In genomic region chr15:76336254-76337046, GRCh38 we compare ENCODE assay signal across 8 cellular contexts. TPM values are rescaled to one million over a fixed set of nuclear protein-coding genes. Genes with fewer than 3 reads are reported as not detected.
A peak's percentile ranks its signal among the peaks of the same experiment; 100 is the strongest.
DNase-seq lines count a peak whose midpoint lies in the region; ATAC-seq and TF ChIP-seq lines count a peak whose summit lies in the region.

TSS of gene ISL2 (plus strand) at chr15:76336773. CDS start at chr15:76336884, 111 bp downstream.

- intact Hi-C loops in A673 (cut with micrococcal nuclease; ENCODE audit: unreplicated experiment) (loop anchor here (10.0 kb wide), 1 partner anchor 508 kb away; no protein-coding TSS in a partner anchor), heart left ventricle (cut with DNase I) (loop anchor here in 1 of 10 donors (10.0 kb wide), 1 partner anchor 102 kb away; no protein-coding TSS in a partner anchor), posterior cingulate gyrus (cut with DNase I) (no loop called here)

- H3K27me3 ChIP-seq in A673 (replicated peaks; ENCODE audit: insufficient read depth, low read depth, low read length, poor library complexity) (peaks cover 39% of the 10 kb centered on the region), heart left ventricle (peaks cover 70 to 92% (median 85%) of the 10 kb centered on the region in 9 donors)

- no peak for TF ChIP-seq POLR2A in heart left ventricle (IDR thresholded peaks at IDR 0.05)

- TSS peak; percentile 88 for BruUV-seq in A673 (replicated peaks; lab: Mats Ljungman, UMichigan)

- POLR2A ChIA-PET in A673 (lab: Charles Lee; ENCODE audit: low non-redundant PET): interaction anchor here (0.6 kb wide), 6 partner anchors 137 to 971 kb away, joined by 3 to 8 read pairs (median 5); no protein-coding TSS in a partner anchor

- peak within 1 kb of the TSS; percentile 48 for H3K4me3 ChIP-seq in A673 (ENCODE audit: low read depth, low read length, poor library complexity, severe bottlenecking)
- H3K4me3 ChIP-seq in heart left ventricle: peak within 1 kb of the TSS in 9 of 12 donors; percentile 1 to 53 (median 21)

- H3K4me1 ChIP-seq in A673 (ENCODE audit: insufficient read depth, low read length, poor library complexity, severe bottlenecking) (peaks cover 35% of the 10 kb centered on the region), heart left ventricle (peaks cover 3 to 67% (median 40%) of the 10 kb centered on the region in 12 donors)

- H3K27ac ChIP-seq in A673 (ENCODE audit: low read depth, low read length, poor library complexity, severe bottlenecking) (peak within 1 kb of the TSS; percentile 80), heart left ventricle (peak within 1 kb of the TSS in 1 of 12 donors; percentile 30)

- ATAC-seq in GM18511 (IDR thresholded peaks at IDR 0.05; ENCODE audit: unreplicated experiment) (peak; percentile 66), HG02981 (IDR thresholded peaks at IDR 0.05; ENCODE audit: unreplicated experiment) (peak; percentile 51), heart left ventricle (peak in 1 of 4 donors; percentile 27), GM18519 (IDR thresholded peaks at IDR 0.05; ENCODE audit: low FRiP score, unreplicated experiment) (no peak)

- CTCF ChIA-PET in A673 (lab: Charles Lee): interaction anchor here (0.5 to 0.6 kb wide), 2 partner anchors 45 to 85 kb away, joined by 7 to 9 read pairs; no protein-coding TSS in a partner anchor

- H3K36me3 ChIP-seq in A673 (ENCODE audit: insufficient read depth, low read length, poor library complexity, severe bottlenecking) (no peaks in the 10 kb centered on the region), heart left ventricle (no peaks in the 10 kb centered on the region)

- H3K9me3 ChIP-seq in A673 (ENCODE audit: low read depth, low read length, poor library complexity, severe bottlenecking) (no peaks in the 10 kb centered on the region), heart left ventricle (no peaks in the 10 kb centered on the region)

- 4 to 6% (median 5%) methylated on average over 30 to 40 of the region's 40 CpGs for WGBS in heart left ventricle, 4 donors

- no peak for TF ChIP-seq CTCF in A673 (conservative IDR thresholded peaks at IDR 0.05; ENCODE audit: low read depth, low read length)
- TF ChIP-seq CTCF in heart left ventricle (IDR thresholded peaks at IDR 0.05): no peak

- peak; percentile 95 for DNase-seq in A673 (ENCODE audit: low spot score)
- peak; percentile 93 for DNase-seq in NCI-H82 treated with DMSO at 0.1 percent for 48 hours (lab: John Stamatoyannopoulos, UW; ENCODE audit: unreplicated experiment)
- peak; percentile 79 to 84 for DNase-seq in activated T-cell treated with anti-CD3 and anti-CD28 coated beads, Interleukin-2, amount 50 U/mL, for 48 hours
- DNase-seq in heart left ventricle: peak in 3 of 5 donors; percentile 53 to 80 (median 54)
- DNase-seq in posterior cingulate gyrus: peak in 8 of 10 donors; percentile 28 to 95 (median 64)

RNA-seq across cellular contexts. Expression of gene ISL2, which starts in this region (rescaled TPM):
- total RNA-seq in A673 (2021): 3.8 and 5.5 TPM in 2 replicates
- not detected for total RNA-seq in heart left ventricle
- polyA plus RNA-seq in heart left ventricle: not detected

Comparison
In these comparisons a context has a peak if more than half of its experiments do, and no peak if none do; other contexts are left out.
1. Peak in DNase-seq and H3K4me3 ChIP-seq in heart left ventricle; RNA of the gene not detected or under 1 TPM.